8 cellular contexts compared by ENCODE assay signal in the genomic region with DNA sequence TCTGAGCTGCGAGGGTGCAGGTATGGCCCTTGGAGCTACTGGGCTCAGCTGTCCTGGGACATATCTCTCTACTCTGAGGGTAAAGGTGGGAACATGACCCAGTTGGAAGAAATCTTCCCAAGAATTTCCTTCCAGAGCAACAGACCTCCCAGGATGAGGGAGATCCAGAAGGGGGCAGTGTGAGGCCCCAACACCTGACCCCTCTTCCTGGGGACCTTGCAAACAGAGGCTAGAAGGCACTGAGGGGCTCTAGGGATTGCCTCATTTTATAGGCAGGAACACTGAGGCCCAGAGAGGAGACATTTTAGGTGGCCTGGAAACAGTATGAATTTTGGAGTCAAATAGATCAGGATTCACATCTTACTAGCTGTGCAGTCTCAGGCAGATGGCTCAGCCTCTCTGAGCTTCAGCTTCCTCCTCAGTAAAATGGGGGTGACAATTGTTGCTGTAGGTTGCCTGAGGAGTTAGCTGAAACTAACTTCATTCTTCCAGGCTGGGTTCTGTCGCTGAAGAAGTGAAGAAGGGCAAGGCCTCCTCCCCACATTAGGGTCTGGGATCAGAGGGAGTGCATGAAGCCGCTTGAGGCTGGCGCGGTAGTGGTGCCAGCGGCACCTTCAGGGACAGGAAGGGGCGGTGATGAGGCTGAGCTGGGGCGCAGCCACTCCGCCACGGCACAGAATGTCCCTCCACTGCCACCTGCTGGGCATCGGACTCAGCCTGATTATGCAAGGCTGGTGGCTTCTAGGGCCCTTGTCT. TPM values are rescaled to one million over a fixed set of nuclear protein-coding genes. Genes with fewer than 3 reads are reported as not detected.
DNase-seq lines count a peak whose midpoint lies in the region; ATAC-seq and TF ChIP-seq lines count a peak whose summit lies in the region.

No MANE protein-coding gene starts in this region.

- no peaks in the 10 kb centered on the region for H3K79me2 ChIP-seq in neural progenitor cell (ENCODE audit: low read depth)

- no peaks in the 10 kb centered on the region for H3F3A ChIP-seq in neural progenitor cell (ENCODE audit: low read depth)

- H3K4me3 ChIP-seq in CD4-positive, alpha-beta memory T cell (ENCODE audit: low read length in 2 of 2) = peak overlapping the region in 1 of 2 donors; percentile 30
- H3K4me3 ChIP-seq in Jurkat, Clone E6-1 (ENCODE audit: low read length) = peak overlapping the region; percentile 23; the same call in 1 of the 2 replicates
- no peak overlapping the region for H3K4me3 ChIP-seq in fibroblast of the aortic adventitia (ENCODE audit: low read depth, low read length)
- H3K4me3 ChIP-seq in neural progenitor cell = no peak overlapping the region

- CTCF ChIA-PET in CD4-positive, alpha-beta memory T cell (lab: Charles Lee; ENCODE audit: partially characterized antibody) = interaction anchor here (0.6 to 10.7 kb wide), 31 partner anchors 8 to 435 kb away, joined by 3 to 248 read pairs (median 4); partner anchors contain the start of genes KCNK17 and KCNK5

- ATAC-seq in GM21360 (IDR thresholded peaks at IDR 0.05; ENCODE audit: unreplicated experiment) = peak; percentile 84
- ATAC-seq in stimulated activated naive CD8-positive, alpha-beta T cell treated with anti-CD3 and anti-CD28 coated beads, Interleukin-15, Interleukin-2, amounts not matched to agents 100 U/mL and 50 U/mL, for 24 hours = peak; percentile 94

- H4K20me1 ChIP-seq in neural progenitor cell (ENCODE audit: low read depth) = no peaks in the 10 kb centered on the region

- peak overlapping the region; percentile 24 to 82 (median 75) for H3K4me3 Mint-ChIP-seq in CD4-positive, alpha-beta memory T cell
- H3K4me3 Mint-ChIP-seq in neural progenitor cell = no peak overlapping the region

- POLR2A ChIA-PET in CD4-positive, alpha-beta memory T cell (lab: Charles Lee; ENCODE audit: partially characterized antibody) = interaction anchor here (0.8 to 1.3 kb wide), 2 partner anchors 135 to 189 kb away, joined by 3 to 9 read pairs; no protein-coding TSS in a partner anchor

- intact Hi-C loops in CD4-positive, alpha-beta memory T cell (cut with micrococcal nuclease) = loop anchor here (1.0 kb wide), 6 partner anchors 74 to 431 kb away; partner anchors contain the start of gene KCNK5

- H3K27me3 ChIP-seq in CD4-positive, alpha-beta memory T cell (ENCODE audit: insufficient read depth, low read length) = no peaks in the 10 kb centered on the region
- H3K27me3 ChIP-seq in neural progenitor cell = no peaks in the 10 kb centered on the region

- peak overlapping the region; percentile 85 for H2AFZ ChIP-seq in neural progenitor cell (replicated peaks)

- no peaks in the 10 kb centered on the region for H3K36me3 Mint-ChIP-seq in CD4-positive, alpha-beta memory T cell
- no peaks in the 10 kb centered on the region for H3K36me3 Mint-ChIP-seq in neural progenitor cell

- H3K27ac Mint-ChIP-seq in CD4-positive, alpha-beta memory T cell = peak overlapping the region in 2 of 7 donors; percentile 68 to 69
- peak overlapping the region; percentile 11 for H3K27ac Mint-ChIP-seq in neural progenitor cell

- no peaks in the 10 kb centered on the region for H3K9me3 ChIP-seq in CD4-positive, alpha-beta memory T cell (ENCODE audit: control insufficient read depth in 1 of 2, low read length in 2 of 2)
- no peaks in the 10 kb centered on the region for H3K9me3 ChIP-seq in neural progenitor cell (ENCODE audit: low read depth)

- H3K9ac ChIP-seq in neural progenitor cell = no peak overlapping the region

- peaks cover 0 to 2% (median 0%) of the 10 kb centered on the region in 8 donors for H3K9me3 Mint-ChIP-seq in CD4-positive, alpha-beta memory T cell
- no peaks in the 10 kb centered on the region for H3K9me3 Mint-ChIP-seq in neural progenitor cell

- no peaks in the 10 kb centered on the region for H3K36me3 ChIP-seq in CD4-positive, alpha-beta memory T cell (ENCODE audit: insufficient read depth, low read length)
- no peaks in the 10 kb centered on the region for H3K36me3 ChIP-seq in neural progenitor cell

- TF ChIP-seq CTCF in fibroblast of the aortic adventitia (IDR thresholded peaks at IDR 0.05; ENCODE audit: insufficient read depth, low read length) = peak; percentile 87
- peak; percentile 80 for TF ChIP-seq CTCF in neural progenitor cell (IDR thresholded peaks at IDR 0.05)

- H3K27me3 Mint-ChIP-seq in CD4-positive, alpha-beta memory T cell = peaks cover 0 to 1% of the 10 kb centered on the region in 2 donors
- H3K27me3 Mint-ChIP-seq in neural progenitor cell (ENCODE audit: insufficient read depth, low read depth) = peaks cover 2% of the 10 kb centered on the region

- no peaks in the 10 kb centered on the region for H3K4me1 ChIP-seq in CD4-positive, alpha-beta memory T cell (ENCODE audit: insufficient read depth, low read length)
- peaks cover under 1% of the 10 kb centered on the region for H3K4me1 ChIP-seq in neural progenitor cell

- H3K4me2 ChIP-seq in neural progenitor cell = no peak overlapping the region

- peaks cover 3 to 12% (median 8%) of the 10 kb centered on the region in 4 donors for H3K4me1 Mint-ChIP-seq in CD4-positive, alpha-beta memory T cell
- H3K4me1 Mint-ChIP-seq in neural progenitor cell = peaks cover 5% of the 10 kb centered on the region

- no peak overlapping the region for H3K27ac ChIP-seq in CD4-positive, alpha-beta memory T cell (ENCODE audit: low read depth, low read length)
- H3K27ac ChIP-seq in neural progenitor cell = no peak overlapping the region

- DNase-seq in CD4-positive, alpha-beta memory T cell = peak; percentile 72 to 80 (median 76)
- DNase-seq in Jurkat, Clone E6-1 (ENCODE audit: low read depth, low spot score) = peak; percentile 75
- DNase-seq in RKO (ENCODE audit: low spot score) (peak; percentile 78), fibroblast of the aortic adventitia (ENCODE audit: low read depth) (peak; percentile 61), neural progenitor cell (ENCODE audit: low spot score) (peak; percentile 93)
- DNase-seq in activated T-helper 1 cell treated with anti-CD3 and anti-CD28 coated beads, Interleukin-2, amount 50 U/mL, for 16 hours (ENCODE audit: low read depth in 1 of 2, low spot score in 1 of 2) = peak; percentile 66 to 82
- peak; percentile 94 for DNase-seq in stimulated activated naive CD8-positive, alpha-beta T cell treated with anti-CD3 and anti-CD28 coated beads, Interleukin-15, Interleukin-2, amounts not matched to agents 100 U/mL and 50 U/mL, for 24 hours

RNA-seq across cellular contexts. Expression of gene KCNK17, which starts 11.4 kb away (rescaled TPM):
- not detected for total RNA-seq in CD4-positive, alpha-beta memory T cell
- polyA plus RNA-seq in CD4-positive, alpha-beta memory T cell = not detected
- not detected for polyA plus RNA-seq in Jurkat, Clone E6-1 (2012; ENCODE audit: insufficient read depth, insufficient read length)
- not detected in 2 replicates for total RNA-seq in fibroblast of the aortic adventitia (ENCODE audit: low replicate concordance)
- total RNA-seq in neural progenitor cell (ENCODE audit: low replicate concordance) = 0.87 TPM in 1 of 2 replicates, not detected in the other

RNA-seq across cellular contexts. Expression of gene KCNK16, which starts 19.7 kb away (rescaled TPM):
- total RNA-seq in CD4-positive, alpha-beta memory T cell = not detected
- not detected for polyA plus RNA-seq in CD4-positive, alpha-beta memory T cell
- polyA plus RNA-seq in Jurkat, Clone E6-1 (2012; ENCODE audit: insufficient read depth, insufficient read length) = not detected
- total RNA-seq in fibroblast of the aortic adventitia (ENCODE audit: low replicate concordance) = not detected in 2 replicates
- total RNA-seq in neural progenitor cell (ENCODE audit: low replicate concordance) = not detected in 2 replicates
